ENCODE assay signal across 8 cellular contexts in genomic region chr3:112464264-112464663, GRCh38. TPM values are rescaled to one million over a fixed set of nuclear protein-coding genes. Genes with fewer than 3 reads are reported as not detected.
A peak's percentile ranks its signal among the peaks of the same experiment; 100 is the strongest.
DNase-seq lines count a peak whose midpoint lies in the region; ATAC-seq lines count a peak whose summit lies in the region.

No MANE protein-coding gene starts in this region.

- POLR2A ChIA-PET in activated CD8-positive, alpha-beta T cell treated with anti-CD3 and anti-CD28 coated beads, Interleukin-2, amount 10 ng/mL, durations not matched to agents 7 days and 5 days (lab: Charles Lee), result interaction anchor here (0.7 to 1.2 kb wide), 2 partner anchors 10 to 19 kb away, joined by 3 to 5 read pairs; no protein-coding TSS in a partner anchor

- H3K36me3 Mint-ChIP-seq in activated naive CD4-positive, alpha-beta T cell treated with anti-CD3 and anti-CD28 coated beads for 36 hours (ENCODE audit: low read depth), result peaks cover 47% of the 10 kb centered on the region
- H3K36me3 Mint-ChIP-seq in activated CD8-positive, alpha-beta T cell treated with anti-CD3 and anti-CD28 coated beads, Interleukin-2, amount 10 ng/mL, durations not matched to agents 7 days and 5 days (ENCODE audit: low read depth), result peaks cover 56% of the 10 kb centered on the region
- peaks cover 51 to 76% of the 10 kb centered on the region in 2 donors for H3K36me3 Mint-ChIP-seq in stimulated activated naive B cell treated with anti-CD40 and anti-IgM and Interleukin-4, amounts not matched to agents 10 μg/mL and 1 μg/mL and 100 μg/mL, for 72 hours

- CTCF ChIA-PET in activated naive CD4-positive, alpha-beta T cell treated with anti-CD3 and anti-CD28 coated beads for 36 hours (lab: Charles Lee), result interaction anchor here (0.7 to 1.6 kb wide), 3 partner anchors 27 to 160 kb away, joined by 3 to 4 read pairs (median 3); no protein-coding TSS in a partner anchor
- CTCF ChIA-PET in activated CD8-positive, alpha-beta T cell treated with anti-CD3 and anti-CD28 coated beads, Interleukin-2, amount 10 ng/mL, durations not matched to agents 7 days and 5 days (lab: Charles Lee), result interaction anchor here (1.1 to 2.8 kb wide), 6 partner anchors 19 to 353 kb away, joined by 3 to 10 read pairs (median 4); partner anchors contain the start of genes BTLA and CD200

- H3K4me3 Mint-ChIP-seq in activated naive CD4-positive, alpha-beta T cell treated with anti-CD3 and anti-CD28 coated beads for 36 hours, result peak overlapping the region; percentile 23
- H3K4me3 Mint-ChIP-seq in activated CD8-positive, alpha-beta T cell treated with anti-CD3 and anti-CD28 coated beads, Interleukin-2, amount 10 ng/mL, durations not matched to agents 7 days and 5 days, result peak overlapping the region; percentile 11
- H3K4me3 Mint-ChIP-seq in stimulated activated naive B cell treated with anti-CD40 and anti-IgM and Interleukin-4, amounts not matched to agents 10 μg/mL and 1 μg/mL and 100 μg/mL, for 72 hours, result peak overlapping the region; percentile 34 to 49

- H3K4me1 Mint-ChIP-seq in activated naive CD4-positive, alpha-beta T cell treated with anti-CD3 and anti-CD28 coated beads for 36 hours (ENCODE audit: low read depth), result peaks cover 83% of the 10 kb centered on the region
- H3K4me1 Mint-ChIP-seq in activated CD8-positive, alpha-beta T cell treated with anti-CD3 and anti-CD28 coated beads, Interleukin-2, amount 10 ng/mL, durations not matched to agents 7 days and 5 days (ENCODE audit: low read depth), result peaks cover 87% of the 10 kb centered on the region
- peaks cover 48 to 79% of the 10 kb centered on the region in 2 donors for H3K4me1 Mint-ChIP-seq in stimulated activated naive B cell treated with anti-CD40 and anti-IgM and Interleukin-4, amounts not matched to agents 10 μg/mL and 1 μg/mL and 100 μg/mL, for 72 hours

- no peak for DNase-seq in activated naive CD4-positive, alpha-beta T cell treated with anti-CD3 and anti-CD28 coated beads for 36 hours
- DNase-seq in activated naive CD4-positive, alpha-beta T cell treated with Interleukin-2 at 50 U/mL for 16 hours, result no peak
- DNase-seq in activated CD8-positive, alpha-beta T cell treated with anti-CD3 and anti-CD28 coated beads, Interleukin-2, amount 10 ng/mL, durations not matched to agents 7 days and 5 days, result peak; percentile 39
- DNase-seq in stimulated activated naive B cell treated with anti-CD40 and anti-IgM and Interleukin-4, amounts not matched to agents 10 μg/mL and 1 μg/mL and 100 μg/mL, for 72 hours, result no peak
- DNase-seq in retina (no peak), NCI-H1694 (lab: John Stamatoyannopoulos, UW) (no peak), NCI-H2171 (lab: John Stamatoyannopoulos, UW) (no peak)

- H3K27me3 Mint-ChIP-seq in activated naive CD4-positive, alpha-beta T cell treated with anti-CD3 and anti-CD28 coated beads for 36 hours (ENCODE audit: low read depth), result no peaks in the 10 kb centered on the region
- H3K27me3 Mint-ChIP-seq in activated CD8-positive, alpha-beta T cell treated with anti-CD3 and anti-CD28 coated beads, Interleukin-2, amount 10 ng/mL, durations not matched to agents 7 days and 5 days (ENCODE audit: low read depth), result no peaks in the 10 kb centered on the region
- no peaks in the 10 kb centered on the region for H3K27me3 Mint-ChIP-seq in stimulated activated naive B cell treated with anti-CD40 and anti-IgM and Interleukin-4, amounts not matched to agents 10 μg/mL and 1 μg/mL and 100 μg/mL, for 72 hours

- peaks cover 4% of the 10 kb centered on the region for H3K9me3 Mint-ChIP-seq in activated naive CD4-positive, alpha-beta T cell treated with anti-CD3 and anti-CD28 coated beads for 36 hours
- peaks cover 3% of the 10 kb centered on the region for H3K9me3 Mint-ChIP-seq in activated CD8-positive, alpha-beta T cell treated with anti-CD3 and anti-CD28 coated beads, Interleukin-2, amount 10 ng/mL, durations not matched to agents 7 days and 5 days (ENCODE audit: insufficient read depth)
- H3K9me3 Mint-ChIP-seq in stimulated activated naive B cell treated with anti-CD40 and anti-IgM and Interleukin-4, amounts not matched to agents 10 μg/mL and 1 μg/mL and 100 μg/mL, for 72 hours, result peaks cover 4% of the 10 kb centered on the region in 2 donors

- H3K27ac Mint-ChIP-seq in activated naive CD4-positive, alpha-beta T cell treated with anti-CD3 and anti-CD28 coated beads for 36 hours, result peak overlapping the region; percentile 89
- H3K27ac Mint-ChIP-seq in activated CD8-positive, alpha-beta T cell treated with anti-CD3 and anti-CD28 coated beads, Interleukin-2, amount 10 ng/mL, durations not matched to agents 7 days and 5 days, result peak overlapping the region; percentile 70
- H3K27ac Mint-ChIP-seq in stimulated activated naive B cell treated with anti-CD40 and anti-IgM and Interleukin-4, amounts not matched to agents 10 μg/mL and 1 μg/mL and 100 μg/mL, for 72 hours, result peak overlapping the region; percentile 11

- ATAC-seq in HG03442 (IDR thresholded peaks at IDR 0.05; ENCODE audit: unreplicated experiment), result peak; percentile 38
- peak; percentile 67 for ATAC-seq in activated CD8-positive, alpha-beta T cell treated with anti-CD3 and anti-CD28 coated beads, Interleukin-2, amount 10 ng/mL, durations not matched to agents 7 days and 5 days
- no peak for ATAC-seq in stimulated activated naive B cell treated with anti-CD40 and anti-IgM and Interleukin-4, amounts not matched to agents 10 μg/mL and 1 μg/mL and 100 μg/mL, for 72 hours (replicated peaks)

- intact Hi-C loops in activated naive CD4-positive, alpha-beta T cell treated with anti-CD3 and anti-CD28 coated beads for 36 hours (cut with micrococcal nuclease), result no loop called here

RNA-seq across cellular contexts. Expression of gene BTLA, which starts 35.0 kb away (rescaled TPM):
- 10 to 100 TPM; 70.6 to 73.4 TPM for total RNA-seq in activated naive CD4-positive, alpha-beta T cell treated with anti-CD3 and anti-CD28 coated beads for 36 hours
- total RNA-seq in activated CD8-positive, alpha-beta T cell treated with anti-CD3 and anti-CD28 coated beads, Interleukin-2, amount 10 ng/mL, durations not matched to agents 7 days and 5 days, result 10 to 100 TPM; 22.3 to 26.0 TPM

Comparison
In these comparisons a context has a peak if more than half of its experiments do, and no peak if none do; other contexts are left out.
1. H3K27ac Mint-ChIP-seq: peak in every context shown above with its lines; median percentile 89 in activated naive CD4-positive, alpha-beta T cell treated with anti-CD3 and anti-CD28 coated beads for 36 hours; 70 in activated CD8-positive, alpha-beta T cell treated with anti-CD3 and anti-CD28 coated beads, Interleukin-2, amount 10 ng/mL, durations not matched to agents 7 days and 5 days; 11 in stimulated activated naive B cell treated with anti-CD40 and anti-IgM and Interleukin-4, amounts not matched to agents 10 μg/mL and 1 μg/mL and 100 μg/mL, for 72 hours.
2. ATAC-seq: peak in HG03442 (single experiment) and activated CD8-positive, alpha-beta T cell treated with anti-CD3 and anti-CD28 coated beads, Interleukin-2, amount 10 ng/mL, durations not matched to agents 7 days and 5 days (single experiment); none in stimulated activated naive B cell treated with anti-CD40 and anti-IgM and Interleukin-4, amounts not matched to agents 10 μg/mL and 1 μg/mL and 100 μg/mL, for 72 hours (0 of 2).
3. Peak in every context shown above with its lines, with median percentiles within 50 percentile points of each other: H3K4me3 Mint-ChIP-seq.